In the genomic region with DNA sequence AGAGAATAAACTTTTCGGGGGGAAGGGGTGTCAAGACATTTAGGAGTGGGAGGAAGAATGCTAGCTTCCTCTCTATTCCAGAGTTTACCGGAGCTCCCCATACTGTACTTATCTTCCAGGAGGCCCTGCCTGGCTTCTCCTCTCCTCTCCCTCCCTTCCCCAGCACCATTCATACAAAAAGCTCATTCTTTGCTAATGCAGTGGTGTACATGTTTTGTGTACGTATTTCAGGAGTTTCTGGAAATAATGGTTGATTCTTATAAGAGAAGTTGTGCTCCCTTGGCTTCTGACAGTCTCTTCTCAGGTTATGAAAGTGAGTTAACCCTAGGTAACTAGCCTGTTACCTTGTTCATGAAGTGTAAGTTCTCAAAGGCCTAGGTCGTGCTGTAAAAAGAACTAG, we compare ENCODE assay signal across 17 cellular contexts. TPM values are rescaled to one million over a fixed set of nuclear protein-coding genes. Genes with fewer than 3 reads are reported as not detected.
"Had no signal": no experiment of that assay in that cellular context is flagged by ENCODE, and none has a peak within 500 bp of the region (broad histone marks: within the 10 kb centered on the region; RNA-seq: fewer than 3 reads in every experiment).

No MANE protein-coding gene starts in this region.

- H3K27me3 ChIP-seq: esophagus muscularis mucosa, heart left ventricle, transverse colon had no signal

- H3K27ac ChIP-seq: esophagus muscularis mucosa, heart left ventricle, transverse colon had no signal

- H3K9me3 ChIP-seq: esophagus muscularis mucosa, heart left ventricle, transverse colon had no signal

- H3K4me3 Mint-ChIP-seq: activated CD4-positive, alpha-beta memory T cell treated with anti-CD3 and anti-CD28 coated beads, Interleukin-2, amount 10 ng/mL, durations not matched to agents 7 days and 5 days; activated naive CD4-positive, alpha-beta T cell treated with anti-CD3 and anti-CD28 coated beads, Interleukin-2, amount 50 U/mL, for 24 hours; neural crest cell had no signal

- H3K4me3 ChIP-seq: esophagus muscularis mucosa, heart left ventricle, transverse colon had no signal

- H3K27ac Mint-ChIP-seq: activated CD4-positive, alpha-beta memory T cell treated with anti-CD3 and anti-CD28 coated beads, Interleukin-2, amount 10 ng/mL, durations not matched to agents 7 days and 5 days had no signal

- H3K9me3 Mint-ChIP-seq: activated CD4-positive, alpha-beta memory T cell treated with anti-CD3 and anti-CD28 coated beads, Interleukin-2, amount 10 ng/mL, durations not matched to agents 7 days and 5 days; activated naive CD4-positive, alpha-beta T cell treated with anti-CD3 and anti-CD28 coated beads, Interleukin-2, amount 50 U/mL, for 24 hours; brain; neural crest cell had no signal

- H3K27me3 Mint-ChIP-seq: activated CD4-positive, alpha-beta memory T cell treated with anti-CD3 and anti-CD28 coated beads, Interleukin-2, amount 10 ng/mL, durations not matched to agents 7 days and 5 days; activated naive CD4-positive, alpha-beta T cell treated with anti-CD3 and anti-CD28 coated beads, Interleukin-2, amount 50 U/mL, for 24 hours; brain had no signal

- DNase-seq: activated CD4-positive, alpha-beta memory T cell treated with anti-CD3 and anti-CD28 coated beads, Interleukin-2, amount 10 ng/mL, durations not matched to agents 7 days and 5 days; activated CD4-positive, CD25-positive, alpha-beta regulatory T cell treated with anti-CD3 and anti-CD28 coated beads, Interleukin-2, amount 50 U/mL, for 72 hours; activated CD8-positive, alpha-beta memory T cell treated with anti-CD3 and anti-CD28 coated beads, Interleukin-2, amount 50 U/mL, for 48 hours; amniotic stem cell; foreskin fibroblast; heart left ventricle; mesendoderm; retina; SIG-M5; stimulated activated CD4-positive, alpha-beta T cell treated with anti-CD3 and anti-CD28 coated beads, Interleukin-4, amount 100 ng/mL, for 1 hour; stimulated activated CD8-positive, alpha-beta memory T cell treated with anti-CD3 and anti-CD28 coated beads, Interleukin-4, amount 100 ng/mL, for 48 hours; transverse colon had no signal

RNA-seq across cellular contexts. Expression of gene GMFG, which starts 13.5 kb away (rescaled TPM):
- total RNA-seq: osteocyte had no signal
